In the genomic region with DNA sequence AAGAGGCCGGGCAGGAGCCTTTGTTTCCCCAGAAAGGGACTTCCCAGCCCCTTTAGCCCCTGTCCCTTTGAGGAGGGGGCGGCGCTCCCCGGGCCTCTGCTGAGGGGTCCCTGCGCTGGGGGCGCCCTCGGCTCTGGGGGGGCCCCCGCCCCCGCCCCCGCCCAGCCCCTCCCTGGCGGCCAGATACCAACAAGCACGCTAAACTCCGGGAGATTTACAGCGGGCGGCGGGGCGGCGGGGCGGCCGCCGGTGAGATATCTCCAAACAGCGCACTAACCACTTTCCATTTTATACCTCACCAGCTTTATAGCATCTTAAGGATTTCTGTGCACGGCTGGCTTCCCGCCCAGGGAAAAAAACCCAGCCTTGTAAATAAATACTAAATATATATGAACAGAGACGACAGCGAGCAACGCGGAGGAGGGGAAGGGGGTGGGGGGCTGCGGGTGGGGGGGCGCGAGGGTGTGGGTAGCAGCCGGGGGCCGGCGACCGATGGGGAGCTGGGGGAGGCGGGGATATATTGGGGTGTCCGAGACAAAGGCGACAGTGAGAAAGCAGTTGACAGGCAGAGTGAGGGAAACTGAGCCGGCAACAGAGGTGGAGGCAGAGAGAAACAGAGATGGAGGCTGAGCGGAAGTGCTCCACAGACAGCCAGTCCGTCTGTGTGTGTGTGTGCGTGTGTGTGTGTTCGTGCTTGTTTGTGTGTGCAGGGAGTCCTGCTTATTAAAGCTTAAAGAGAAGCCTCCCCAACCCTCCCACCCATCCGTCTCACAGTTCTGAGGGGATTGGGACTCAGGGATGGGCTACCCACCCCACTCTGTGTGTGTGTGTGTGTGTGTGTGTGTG, we compare ENCODE assay signal across 11 cellular contexts.
A peak's percentile ranks its signal among the peaks of the same experiment; 100 is the strongest.
DNase-seq lines count a peak whose midpoint lies in the region; ATAC-seq and TF ChIP-seq lines count a peak whose summit lies in the region.
"Had no signal": no experiment of that assay in that cellular context is flagged by ENCODE, and none has a peak within 500 bp of the region (broad histone marks: within the 10 kb centered on the region; RNA-seq: fewer than 3 reads in every experiment).

No MANE protein-coding gene starts in this region.

- H3K27me3 Mint-ChIP-seq in activated CD8-positive, alpha-beta memory T cell treated with anti-CD3 and anti-CD28 coated beads, Interleukin-2, amount 10 ng/mL, durations not matched to agents 7 days and 5 days, result peaks cover 63% of the 10 kb centered on the region
- H3K27me3 Mint-ChIP-seq in stimulated activated naive CD8-positive, alpha-beta T cell treated with anti-CD3 and anti-CD28 coated beads, Interleukin-15, amount 100 ng/mL, for 72 hours, result peaks cover 85% of the 10 kb centered on the region

- H3K36me3 Mint-ChIP-seq in activated CD8-positive, alpha-beta memory T cell treated with anti-CD3 and anti-CD28 coated beads, Interleukin-2, amount 10 ng/mL, durations not matched to agents 7 days and 5 days, result no peaks in the 10 kb centered on the region

- no peak for TF ChIP-seq CTCF in fibroblast of pulmonary artery (IDR thresholded peaks at IDR 0.05; ENCODE audit: low read length, missing control alignments)

- peak; percentile 26 for DNase-seq in activated T-cell treated with anti-CD3 and anti-CD28 coated beads for 1 hour (ENCODE audit: low read depth)
- no peak for DNase-seq in activated T-cell treated with anti-CD3 and anti-CD28 coated beads for 4 hours
- peak; percentile 67 for DNase-seq in activated CD8-positive, alpha-beta memory T cell treated with anti-CD3 and anti-CD28 coated beads, Interleukin-2, amount 10 ng/mL, durations not matched to agents 7 days and 5 days
- DNase-seq in fibroblast of pulmonary artery (ENCODE audit: low read depth), result peak; percentile 13
- DNase-seq in stimulated activated naive CD8-positive, alpha-beta T cell treated with anti-CD3 and anti-CD28 coated beads, Interleukin-15, amount 100 ng/mL, for 72 hours, result peak; percentile 17 to 44
- no peak for DNase-seq in SHP77 treated with DMSO at 0.1 percent for 48 hours (lab: John Stamatoyannopoulos, UW)
- DNase-seq: colonic mucosa, NCI-H146 had no signal

- peaks cover 2% of the 10 kb centered on the region for H3K4me1 Mint-ChIP-seq in activated CD8-positive, alpha-beta memory T cell treated with anti-CD3 and anti-CD28 coated beads, Interleukin-2, amount 10 ng/mL, durations not matched to agents 7 days and 5 days
- H3K4me1 Mint-ChIP-seq in stimulated activated naive CD8-positive, alpha-beta T cell treated with anti-CD3 and anti-CD28 coated beads, Interleukin-15, amount 100 ng/mL, for 72 hours, result no peaks in the 10 kb centered on the region

- no peaks in the 10 kb centered on the region for H3K9me3 Mint-ChIP-seq in activated CD8-positive, alpha-beta memory T cell treated with anti-CD3 and anti-CD28 coated beads, Interleukin-2, amount 10 ng/mL, durations not matched to agents 7 days and 5 days (ENCODE audit: low read depth)
- no peaks in the 10 kb centered on the region for H3K9me3 Mint-ChIP-seq in stimulated activated naive CD8-positive, alpha-beta T cell treated with anti-CD3 and anti-CD28 coated beads, Interleukin-15, amount 100 ng/mL, for 72 hours

- peak; percentile 58 for ATAC-seq in activated CD8-positive, alpha-beta memory T cell treated with anti-CD3 and anti-CD28 coated beads, Interleukin-2, amount 10 ng/mL, durations not matched to agents 7 days and 5 days
- ATAC-seq in stimulated activated naive CD8-positive, alpha-beta T cell treated with anti-CD3 and anti-CD28 coated beads, Interleukin-15, amount 100 ng/mL, for 72 hours, result peak; percentile 59
- ATAC-seq in HG03432 (IDR thresholded peaks at IDR 0.05; ENCODE audit: unreplicated experiment) (no peak), HG02852 (IDR thresholded peaks at IDR 0.05; ENCODE audit: unreplicated experiment) (no peak)

- H3K4me3 Mint-ChIP-seq in activated CD8-positive, alpha-beta memory T cell treated with anti-CD3 and anti-CD28 coated beads, Interleukin-2, amount 10 ng/mL, durations not matched to agents 7 days and 5 days, result peak overlapping the region; percentile 54
- peak overlapping the region; percentile 64 for H3K4me3 Mint-ChIP-seq in stimulated activated naive CD8-positive, alpha-beta T cell treated with anti-CD3 and anti-CD28 coated beads, Interleukin-15, amount 100 ng/mL, for 72 hours

- CTCF ChIA-PET in activated CD8-positive, alpha-beta memory T cell treated with anti-CD3 and anti-CD28 coated beads, Interleukin-2, amount 10 ng/mL, durations not matched to agents 7 days and 5 days (lab: Charles Lee), result no interaction called here

- H3K4me3 ChIP-seq in fibroblast of pulmonary artery (replicated peaks; ENCODE audit: low read depth, low read length), result no peak overlapping the region
- H3K4me3 ChIP-seq: colonic mucosa, lung had no signal

- no peak overlapping the region for H3K27ac Mint-ChIP-seq in activated CD8-positive, alpha-beta memory T cell treated with anti-CD3 and anti-CD28 coated beads, Interleukin-2, amount 10 ng/mL, durations not matched to agents 7 days and 5 days
- no peak overlapping the region for H3K27ac Mint-ChIP-seq in stimulated activated naive CD8-positive, alpha-beta T cell treated with anti-CD3 and anti-CD28 coated beads, Interleukin-15, amount 100 ng/mL, for 72 hours

Comparison
In these comparisons a context has a peak if more than half of its experiments do, and no peak if none do; other contexts are left out.
1. DNase-seq: peak in activated T-cell treated with anti-CD3 and anti-CD28 coated beads for 1 hour (single experiment), activated CD8-positive, alpha-beta memory T cell treated with anti-CD3 and anti-CD28 coated beads, Interleukin-2, amount 10 ng/mL, durations not matched to agents 7 days and 5 days (single experiment), fibroblast of pulmonary artery (single experiment) and stimulated activated naive CD8-positive, alpha-beta T cell treated with anti-CD3 and anti-CD28 coated beads, Interleukin-15, amount 100 ng/mL, for 72 hours (2 of 2); none in activated T-cell treated with anti-CD3 and anti-CD28 coated beads for 4 hours (single experiment) and SHP77 treated with DMSO at 0.1 percent for 48 hours (single experiment).
2. ATAC-seq: peak in activated CD8-positive, alpha-beta memory T cell treated with anti-CD3 and anti-CD28 coated beads, Interleukin-2, amount 10 ng/mL, durations not matched to agents 7 days and 5 days (single experiment) and stimulated activated naive CD8-positive, alpha-beta T cell treated with anti-CD3 and anti-CD28 coated beads, Interleukin-15, amount 100 ng/mL, for 72 hours (single experiment); none in HG03432 (single experiment) and HG02852 (single experiment).